1 cellular context compared by ENCODE assay signal in genomic region chr6:26191512-26191911, GRCh38.
A peak's percentile ranks its signal among the peaks of the same experiment; 100 is the strongest.
TF ChIP-seq lines count a peak whose summit lies in the region.

No MANE protein-coding gene starts in this region.

TF ChIP-seq in K562, 482 proteins besides CTCF, POLR2A, EP300 and RAD21 (continued from another document):
- TF ChIP-seq CUX1 (CRISPR knock-in tag; IDR thresholded peaks at IDR 0.05) (0 out of 2 replicates have a peak, but pooled peaks have one; percentile 22), CGGBP1 (CRISPR knock-in tag; IDR thresholded peaks at IDR 0.05) (peak; percentile 78; the same call in 1 of the 2 replicates), SUPT5H (IDR thresholded peaks at IDR 0.05) (peak; percentile 39; the same call in 1 of the 2 replicates)
